Comparison of ENCODE assay signal across 28 cellular contexts in the genomic region with DNA sequence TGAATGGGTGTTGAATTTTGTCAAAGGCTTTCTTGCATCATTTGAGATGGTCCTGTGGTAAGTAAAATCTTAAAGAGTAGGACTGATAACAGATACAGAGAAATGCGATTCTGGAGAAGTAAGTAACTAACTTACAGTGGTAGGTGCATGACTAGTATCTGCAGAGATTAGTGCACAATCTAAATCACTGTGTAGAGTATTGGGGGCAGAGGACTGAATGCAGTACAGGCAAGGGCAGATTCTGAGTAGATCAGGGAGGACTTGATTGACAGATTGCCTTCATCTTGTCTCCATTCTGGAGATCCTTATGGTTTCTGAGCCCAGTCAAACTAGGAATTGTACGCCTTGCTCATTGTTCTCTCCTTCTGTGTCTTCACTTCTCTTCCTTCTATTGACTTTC.
"Had no signal": no experiment of that assay in that cellular context is flagged by ENCODE, and none has a peak within 500 bp of the region (broad histone marks: within the 10 kb centered on the region; RNA-seq: fewer than 3 reads in every experiment).

No MANE protein-coding gene starts in this region.

- H3K4me3 Mint-ChIP-seq: activated CD4-positive, alpha-beta memory T cell treated with anti-CD3 and anti-CD28 coated beads, Interleukin-2, amount 10 ng/mL, durations not matched to agents 7 days and 5 days; activated naive CD8-positive, alpha-beta T cell; activated T-cell treated with anti-CD3 and anti-CD28 coated beads, Interleukin-2, amount 50 U/mL, for 4 hours; brain; stimulated activated naive CD8-positive, alpha-beta T cell treated with anti-CD3 and anti-CD28 coated beads, Interleukin-15, Interleukin-2, amounts not matched to agents 100 ng/mL and 50 ng/mL, for 24 hours; type B pancreatic cell had no signal

- H3K27me3 Mint-ChIP-seq: activated naive CD8-positive, alpha-beta T cell; progenitor cell of endocrine pancreas; type B pancreatic cell had no signal

- H3K27ac ChIP-seq: ascending aorta, cardiac muscle cell, coronary artery, dorsolateral prefrontal cortex, gastroesophageal sphincter, hepatocyte, ovary, right lobe of liver, skin epidermis, thoracic aorta, uterus had no signal

- DNase-seq: activated CD4-positive, alpha-beta memory T cell treated with anti-CD3 and anti-CD28 coated beads, Interleukin-2, amount 10 ng/mL, durations not matched to agents 7 days and 5 days; activated CD4-positive, alpha-beta T cell treated with anti-CD3 and anti-CD28 coated beads for 4 hours; activated CD4-positive, CD25-positive, alpha-beta regulatory T cell; activated CD8-positive, alpha-beta memory T cell treated with anti-CD3 and anti-CD28 coated beads, Interleukin-2, amount 50 U/mL, for 48 hours; activated naive CD4-positive, alpha-beta T cell treated with Interleukin-2 at 50 U/mL for 16 hours; activated T-cell treated with anti-CD3 and anti-CD28 coated beads, Interleukin-2, amount 50 U/mL, for 4 hours; effector memory CD4-positive, alpha-beta T cell; left cardiac atrium; left ventricle myocardium superior; mucosa of descending colon; ovary; right lobe of liver; stimulated activated CD4-positive, alpha-beta T cell treated with anti-CD3 and anti-CD28 coated beads, Interleukin-12 subunit alpha, Interleukin-12 subunit beta, amount 100 ng/mL, for 4 hours; stimulated activated CD4-positive, alpha-beta T cell treated with anti-CD3 and anti-CD28 coated beads, Interleukin-4, amount 100 ng/mL, for 1 hour; uterus had no signal

- H3K4me3 ChIP-seq: ascending aorta, cardiac muscle cell, coronary artery, dorsolateral prefrontal cortex, gastroesophageal sphincter, hepatocyte, mucosa of descending colon, ovary, right lobe of liver, skin epidermis, thoracic aorta, uterus had no signal

- H3K36me3 ChIP-seq: ascending aorta, cardiac muscle cell, gastroesophageal sphincter, ovary, right lobe of liver, thoracic aorta, uterus had no signal

- H3K79me2 ChIP-seq: hepatocyte had no signal

- H3K27me3 ChIP-seq: ascending aorta, cardiac muscle cell, dorsolateral prefrontal cortex, gastroesophageal sphincter, hepatocyte, ovary, right lobe of liver, uterus had no signal

- H3K27ac Mint-ChIP-seq: activated naive CD8-positive, alpha-beta T cell; progenitor cell of endocrine pancreas; stimulated activated naive CD8-positive, alpha-beta T cell treated with anti-CD3 and anti-CD28 coated beads, Interleukin-15, Interleukin-2, amounts not matched to agents 100 ng/mL and 50 ng/mL, for 24 hours; type B pancreatic cell had no signal

- H3K9me3 ChIP-seq: ascending aorta, gastroesophageal sphincter, mucosa of descending colon, ovary, right lobe of liver, thoracic aorta, uterus had no signal

- H3K4me1 ChIP-seq: ascending aorta, gastroesophageal sphincter, right lobe of liver, uterus had no signal

- H3K4me2 ChIP-seq: hepatocyte had no signal

- H2AFZ ChIP-seq: hepatocyte had no signal

- ATAC-seq: gastroesophageal sphincter, left cardiac atrium, left ventricle myocardium superior, mucosa of descending colon, right lobe of liver had no signal

- H3K36me3 Mint-ChIP-seq: activated naive CD8-positive, alpha-beta T cell had no signal

- H3K9me3 Mint-ChIP-seq: activated CD4-positive, alpha-beta memory T cell treated with anti-CD3 and anti-CD28 coated beads, Interleukin-2, amount 10 ng/mL, durations not matched to agents 7 days and 5 days; activated T-cell treated with anti-CD3 and anti-CD28 coated beads, Interleukin-2, amount 50 U/mL, for 4 hours; stimulated activated naive CD8-positive, alpha-beta T cell treated with anti-CD3 and anti-CD28 coated beads, Interleukin-15, Interleukin-2, amounts not matched to agents 100 ng/mL and 50 ng/mL, for 24 hours; type B pancreatic cell had no signal
